Comparison of ENCODE assay signal across 17 cellular contexts in genomic region chr7:50358306-50358705, GRCh38. TPM values are rescaled to one million over a fixed set of nuclear protein-coding genes. Genes with fewer than 3 reads are reported as not detected.
DNase-seq lines count a peak whose midpoint lies in the region; ATAC-seq and TF ChIP-seq lines count a peak whose summit lies in the region.
"Had no signal": no experiment of that assay in that cellular context is flagged by ENCODE, and none has a peak within 500 bp of the region (broad histone marks: within the 10 kb centered on the region; RNA-seq: fewer than 3 reads in every experiment).

No MANE protein-coding gene starts in this region.

- H3K9me3 Mint-ChIP-seq in activated naive CD4-positive, alpha-beta T cell treated with anti-CD3 and anti-CD28 coated beads, Interleukin-2, amount 10 ng/mL, durations not matched to agents 7 days and 5 days = no peaks in the 10 kb centered on the region
- H3K9me3 Mint-ChIP-seq in activated CD4-positive, alpha-beta memory T cell treated with anti-CD3 and anti-CD28 coated beads for 36 hours = no peaks in the 10 kb centered on the region
- peaks cover 5% of the 10 kb centered on the region for H3K9me3 Mint-ChIP-seq in central memory CD8-positive, alpha-beta T cell

- 73% methylated on average over 9 of the region's 9 CpGs; no CpG with 5 or more reads in 1 of the 2 donors for WGBS in transverse colon (ENCODE audit: low coverage in 1 of 2), 2 donors

- TF ChIP-seq CTCF in transverse colon (IDR thresholded peaks at IDR 0.05) = no peak

- DNase-seq in activated naive CD4-positive, alpha-beta T cell treated with anti-CD3 and anti-CD28 coated beads, Interleukin-2, amount 10 ng/mL, durations not matched to agents 7 days and 5 days = no peak
- no peak for DNase-seq in activated naive CD4-positive, alpha-beta T cell (lab: John Stamatoyannopoulos, UW)
- peak; percentile 53 for DNase-seq in activated CD4-positive, alpha-beta memory T cell treated with anti-CD3 and anti-CD28 coated beads for 36 hours
- no peak for DNase-seq in central memory CD8-positive, alpha-beta T cell (ENCODE audit: low spot score in 2 of 2)
- DNase-seq in transverse colon (no peak), AG08395 (ENCODE audit: low spot score) (no peak)
- no peak for DNase-seq in activated effector memory CD4-positive, alpha-beta T cell treated with Interleukin-2 at 50 U/mL for 16 hours
- DNase-seq: ACHN, Calu3, head of caudate nucleus, NCI-H1436 treated with DMSO at 0.1 percent for 48 hours, stomach had no signal

- no peak for ATAC-seq in central memory CD8-positive, alpha-beta T cell (replicated peaks; ENCODE audit: extremely low read depth, poor library complexity, severe bottlenecking)
- ATAC-seq in GM19023 (IDR thresholded peaks at IDR 0.05; ENCODE audit: unreplicated experiment) = no peak
- ATAC-seq: SK-N-SH treated with all-trans-retinoic acid at 6 μM for 48 hours had no signal

- in situ Hi-C loops in transverse colon (cut with MboI; ENCODE audit: low pct_ligation_motif_present in 1 of 4, low pct_unique_long_range_greater_than_20kb in 1 of 4, low sequenced_read_pairs in 3 of 4) = no loop called here

- peak overlapping the region; percentile 95 for H3K27ac Mint-ChIP-seq in activated naive CD4-positive, alpha-beta T cell treated with anti-CD3 and anti-CD28 coated beads, Interleukin-2, amount 10 ng/mL, durations not matched to agents 7 days and 5 days
- H3K27ac Mint-ChIP-seq in activated CD4-positive, alpha-beta memory T cell treated with anti-CD3 and anti-CD28 coated beads for 36 hours = peak overlapping the region; percentile 97
- H3K27ac Mint-ChIP-seq in central memory CD8-positive, alpha-beta T cell (ENCODE audit: low read depth) = peak overlapping the region; percentile 100
- H3K27ac Mint-ChIP-seq: neural progenitor cell had no signal

- no peaks in the 10 kb centered on the region for H3K9me3 ChIP-seq in transverse colon
- H3K9me3 ChIP-seq: stomach had no signal

- peak overlapping the region in 3 of 4 donors; percentile 12 to 44 (median 30) for H3K27ac ChIP-seq in transverse colon
- H3K27ac ChIP-seq: neural progenitor cell had no signal

- peaks cover 92% of the 10 kb centered on the region for H3K36me3 Mint-ChIP-seq in activated naive CD4-positive, alpha-beta T cell treated with anti-CD3 and anti-CD28 coated beads, Interleukin-2, amount 10 ng/mL, durations not matched to agents 7 days and 5 days
- peaks cover 87% of the 10 kb centered on the region for H3K36me3 Mint-ChIP-seq in activated CD4-positive, alpha-beta memory T cell treated with anti-CD3 and anti-CD28 coated beads for 36 hours
- peaks cover 72% of the 10 kb centered on the region for H3K36me3 Mint-ChIP-seq in central memory CD8-positive, alpha-beta T cell (ENCODE audit: insufficient read depth)

- H3K27me3 ChIP-seq in transverse colon = no peaks in the 10 kb centered on the region
- H3K27me3 ChIP-seq: neural progenitor cell had no signal

- H3K4me1 ChIP-seq in transverse colon = no peaks in the 10 kb centered on the region
- H3K4me1 ChIP-seq: neural progenitor cell had no signal

- TF ChIP-seq EP300 in transverse colon (IDR thresholded peaks at IDR 0.05; ENCODE audit: low read depth) = no peak

- H3K4me3 ChIP-seq in transverse colon = no peak overlapping the region
- H3K4me3 ChIP-seq: lung, neural progenitor cell, stomach had no signal

- peak overlapping the region; percentile 52 for H3K4me3 Mint-ChIP-seq in activated naive CD4-positive, alpha-beta T cell treated with anti-CD3 and anti-CD28 coated beads, Interleukin-2, amount 10 ng/mL, durations not matched to agents 7 days and 5 days
- H3K4me3 Mint-ChIP-seq in activated CD4-positive, alpha-beta memory T cell treated with anti-CD3 and anti-CD28 coated beads for 36 hours = peak overlapping the region; percentile 21
- peak overlapping the region; percentile 56 for H3K4me3 Mint-ChIP-seq in central memory CD8-positive, alpha-beta T cell
- H3K4me3 Mint-ChIP-seq: neural progenitor cell had no signal

- H3K4me1 Mint-ChIP-seq in activated naive CD4-positive, alpha-beta T cell treated with anti-CD3 and anti-CD28 coated beads, Interleukin-2, amount 10 ng/mL, durations not matched to agents 7 days and 5 days = peaks cover 99% of the 10 kb centered on the region
- H3K4me1 Mint-ChIP-seq in activated CD4-positive, alpha-beta memory T cell treated with anti-CD3 and anti-CD28 coated beads for 36 hours (ENCODE audit: low read depth) = peaks cover 98% of the 10 kb centered on the region
- peaks cover 93% of the 10 kb centered on the region for H3K4me1 Mint-ChIP-seq in central memory CD8-positive, alpha-beta T cell

- intact Hi-C loops in activated CD4-positive, alpha-beta memory T cell treated with anti-CD3 and anti-CD28 coated beads for 36 hours (cut with micrococcal nuclease) = no loop called here
- intact Hi-C loops in transverse colon (cut with DNase I; ENCODE audit: low total_unique reads) = no loop called here

- CTCF ChIA-PET in activated naive CD4-positive, alpha-beta T cell treated with anti-CD3 and anti-CD28 coated beads, Interleukin-2, amount 10 ng/mL, durations not matched to agents 7 days and 5 days (lab: Charles Lee) = interaction anchor here (0.8 to 3.8 kb wide), 6 partner anchors 9 to 215 kb away, joined by 3 to 14 read pairs (median 4); no protein-coding TSS in a partner anchor
- CTCF ChIA-PET in activated CD4-positive, alpha-beta memory T cell treated with anti-CD3 and anti-CD28 coated beads for 36 hours (lab: Charles Lee) = interaction anchor here (1.4 to 14.5 kb wide), 4 partner anchors 8 to 153 kb away, joined by 6 to 167 read pairs (median 19); no protein-coding TSS in a partner anchor

- no peak for TF ChIP-seq POLR2A in transverse colon (IDR thresholded peaks at IDR 0.05)

- POLR2A ChIA-PET in activated CD4-positive, alpha-beta memory T cell treated with anti-CD3 and anti-CD28 coated beads for 36 hours (lab: Charles Lee) = interaction anchor here (0.9 to 25.0 kb wide), 8 partner anchors 10 to 105 kb away, joined by 3 to 487 read pairs (median 6); no protein-coding TSS in a partner anchor

- no peaks in the 10 kb centered on the region for H3K36me3 ChIP-seq in transverse colon
- H3K36me3 ChIP-seq: neural progenitor cell, stomach had no signal

- no peaks in the 10 kb centered on the region for H3K27me3 Mint-ChIP-seq in activated naive CD4-positive, alpha-beta T cell treated with anti-CD3 and anti-CD28 coated beads, Interleukin-2, amount 10 ng/mL, durations not matched to agents 7 days and 5 days
- H3K27me3 Mint-ChIP-seq in activated CD4-positive, alpha-beta memory T cell treated with anti-CD3 and anti-CD28 coated beads for 36 hours = no peaks in the 10 kb centered on the region
- H3K27me3 Mint-ChIP-seq in central memory CD8-positive, alpha-beta T cell = no peaks in the 10 kb centered on the region

RNA-seq across cellular contexts. Expression of gene IKZF1, which starts 53.8 kb away (rescaled TPM):
- 100 to 1,000 TPM; 207 to 216 TPM for total RNA-seq in activated CD4-positive, alpha-beta memory T cell treated with anti-CD3 and anti-CD28 coated beads for 36 hours
- total RNA-seq in transverse colon = 100 to 1,000 TPM in 1 of 4 donors, 10 to 100 TPM in 1, 1 to 10 TPM in 2; 9.2 to 116 (median 29.1) TPM
- total RNA-seq: M059J had no signal
